Comparison of ENCODE assay signal across 8 cellular contexts in genomic region chr3:183158552-183159006, GRCh38. TPM values are rescaled to one million over a fixed set of nuclear protein-coding genes. Genes with fewer than 3 reads are reported as not detected.
A peak's percentile ranks its signal among the peaks of the same experiment; 100 is the strongest.
DNase-seq lines count a peak whose midpoint lies in the region; ATAC-seq lines count a peak whose summit lies in the region.

No MANE protein-coding gene starts in this region.

- peak; percentile 83 for DNase-seq in Daoy (ENCODE audit: low read depth)
- DNase-seq in activated naive CD8-positive, alpha-beta T cell treated with anti-CD3 and anti-CD28 coated beads for 36 hours, result peak; percentile 55
- DNase-seq in stimulated activated CD4-positive, alpha-beta T cell treated with anti-CD3 and anti-CD28 coated beads, Interleukin-4, amount 100 ng/mL, for 4 hours, result peak; percentile 18 to 59
- DNase-seq in NCI-H69 (lab: John Stamatoyannopoulos, UW), result no peak
- DNase-seq in NCI-H510A treated with DMSO at 0.1 percent for 48 hours (lab: John Stamatoyannopoulos, UW), result no peak
- no peak for DNase-seq in NCI-H2171 (lab: John Stamatoyannopoulos, UW)

- H3K4me3 Mint-ChIP-seq in activated naive CD8-positive, alpha-beta T cell treated with anti-CD3 and anti-CD28 coated beads for 36 hours, result peak overlapping the region; percentile 15

- peaks cover 11% of the 10 kb centered on the region for H3K36me3 Mint-ChIP-seq in activated naive CD8-positive, alpha-beta T cell treated with anti-CD3 and anti-CD28 coated beads for 36 hours

- H3K4me1 Mint-ChIP-seq in activated naive CD8-positive, alpha-beta T cell treated with anti-CD3 and anti-CD28 coated beads for 36 hours, result peaks cover 39% of the 10 kb centered on the region

- ATAC-seq in GM19467 (IDR thresholded peaks at IDR 0.05; ENCODE audit: unreplicated experiment), result peak; percentile 64
- peak; percentile 65 for ATAC-seq in HG03457 (IDR thresholded peaks at IDR 0.05; ENCODE audit: unreplicated experiment)

- H3K27ac Mint-ChIP-seq in activated naive CD8-positive, alpha-beta T cell treated with anti-CD3 and anti-CD28 coated beads for 36 hours, result peak overlapping the region; percentile 64

- peaks cover 2% of the 10 kb centered on the region for H3K9me3 Mint-ChIP-seq in activated naive CD8-positive, alpha-beta T cell treated with anti-CD3 and anti-CD28 coated beads for 36 hours

- no peaks in the 10 kb centered on the region for H3K27me3 Mint-ChIP-seq in activated naive CD8-positive, alpha-beta T cell treated with anti-CD3 and anti-CD28 coated beads for 36 hours

RNA-seq across cellular contexts. Expression of gene LAMP3, which starts 4.0 kb away (rescaled TPM):
- total RNA-seq in Daoy (2014; rRNA removed; shearing (Covaris generic)), result 0.18 and 0.63 TPM in 2 replicates
- 10 to 100 TPM; 10.8 to 10.9 TPM for total RNA-seq in activated naive CD8-positive, alpha-beta T cell treated with anti-CD3 and anti-CD28 coated beads for 36 hours

RNA-seq across cellular contexts. Expression of gene MCCC1, which starts 59.3 kb away (rescaled TPM):
- total RNA-seq in Daoy (2014; rRNA removed; shearing (Covaris generic)), result 27.8 and 32.3 TPM in 2 replicates
- total RNA-seq in activated naive CD8-positive, alpha-beta T cell treated with anti-CD3 and anti-CD28 coated beads for 36 hours, result 10 to 100 TPM; 32.2 to 38.3 TPM

Comparison
In these comparisons a context has a peak if more than half of its experiments do, and no peak if none do; other contexts are left out.
1. DNase-seq: peak in Daoy (single experiment), activated naive CD8-positive, alpha-beta T cell treated with anti-CD3 and anti-CD28 coated beads for 36 hours (single experiment) and stimulated activated CD4-positive, alpha-beta T cell treated with anti-CD3 and anti-CD28 coated beads, Interleukin-4, amount 100 ng/mL, for 4 hours (2 of 2); none in NCI-H69 (single experiment), NCI-H510A treated with DMSO at 0.1 percent for 48 hours (single experiment) and NCI-H2171 (single experiment).